ENCODE assay signal across 8 cellular contexts in the genomic region with DNA sequence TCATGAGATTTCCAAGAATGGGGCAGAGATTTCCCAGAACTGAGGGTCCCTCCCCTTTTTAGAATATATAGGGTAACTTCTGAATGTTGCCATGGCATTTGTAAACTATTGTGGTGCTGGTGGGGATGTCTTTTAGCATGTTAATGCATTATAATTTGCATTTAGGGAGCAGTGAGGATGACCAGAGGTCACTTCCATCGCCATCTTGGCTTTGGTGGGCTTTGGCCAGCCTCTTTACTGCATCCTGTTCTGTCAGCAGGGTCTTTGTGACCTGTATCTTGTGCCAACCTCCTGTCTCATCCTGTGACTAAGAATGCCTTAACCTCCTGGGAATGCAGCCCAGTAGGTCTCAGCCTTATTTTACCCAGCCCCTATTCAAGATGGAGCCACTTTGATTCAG.
DNase-seq lines count a peak whose midpoint lies in the region; TF ChIP-seq lines count a peak whose summit lies in the region.
"Not testable (repeated sequence)": the region's sequence is repeated elsewhere in the genome, so short reads cannot be mapped to it uniquely, and the experiment has no call there.

No MANE protein-coding gene starts in this region.

- peak overlapping the region; percentile 4 for H3K27ac Mint-ChIP-seq in activated T-cell treated with anti-CD3 and anti-CD28 coated beads, Interleukin-2, amount 50 U/mL, for 24 hours
- peak overlapping the region; percentile 9 for H3K27ac Mint-ChIP-seq in stimulated activated naive CD8-positive, alpha-beta T cell treated with anti-CD3 and anti-CD28 coated beads, Interleukin-15, Interleukin-2, amounts not matched to agents 100 ng/mL and 50 ng/mL, for 24 hours

- TF ChIP-seq POLR2A in erythroblast (IDR thresholded peaks at IDR 0.05; ENCODE audit: low read length): not testable (repeated sequence)

- H3K4me3 ChIP-seq in HUES6 (ENCODE audit: low read depth, low read length) (peak overlapping the region; percentile 35), iPS-18a (ENCODE audit: low read length) (peak overlapping the region; percentile 44)
- H3K4me3 ChIP-seq in cardiac fibroblast (replicated peaks in 1 of 2; ENCODE audit: low read depth in 2 of 2, low read length in 2 of 2): not testable (repeated sequence)

- H3K36me3 ChIP-seq in HUES6 (ENCODE audit: control insufficient read depth, insufficient read depth, low read length): peaks cover 39% of the 10 kb centered on the region
- H3K36me3 ChIP-seq in iPS-18a (ENCODE audit: control insufficient read depth, low read depth, low read length): peaks cover 14% of the 10 kb centered on the region

- not testable (repeated sequence) for H3K9me3 ChIP-seq in HUES6 (ENCODE audit: control insufficient read depth, insufficient read depth, low read depth, low read length); iPS-18a (ENCODE audit: control insufficient read depth, low read depth, low read length)

- TF ChIP-seq CTCF in cardiac fibroblast (IDR thresholded peaks at IDR 0.05; ENCODE audit: low read depth, low read length): not testable (repeated sequence)

- not testable (repeated sequence) for H3K4me3 Mint-ChIP-seq in activated T-cell treated with anti-CD3 and anti-CD28 coated beads, Interleukin-2, amount 50 U/mL, for 24 hours; stimulated activated naive CD8-positive, alpha-beta T cell treated with anti-CD3 and anti-CD28 coated beads, Interleukin-15, Interleukin-2, amounts not matched to agents 100 ng/mL and 50 ng/mL, for 24 hours

- not testable (repeated sequence) for H3K27me3 ChIP-seq in HUES6 (ENCODE audit: control insufficient read depth, insufficient read depth, low read length); iPS-18a (ENCODE audit: control insufficient read depth, insufficient read depth, low read length)

- peak; percentile 37 for DNase-seq in CD1c-positive myeloid dendritic cell (ENCODE audit: extremely low spot score)
- peak; percentile 88 for DNase-seq in MV-4-11 (lab: John Stamatoyannopoulos, UW)
- not testable (repeated sequence) for DNase-seq in activated T-cell treated with anti-CD3 and anti-CD28 coated beads, Interleukin-2, amount 50 U/mL, for 24 hours
- DNase-seq in cardiac fibroblast (ENCODE audit: low read depth in 2 of 2): peak; percentile 12 to 26
- DNase-seq in erythroblast (lab: John Stamatoyannopoulos, UW): peak; percentile 29 to 66

- not testable (repeated sequence) for H3K9ac ChIP-seq in HUES6 (ENCODE audit: low read length)
- peak overlapping the region; percentile 40 for H3K9ac ChIP-seq in iPS-18a (ENCODE audit: low read length)

- H3K4me1 ChIP-seq in HUES6 (ENCODE audit: control insufficient read depth, insufficient read depth, low read length) (peaks cover 40% of the 10 kb centered on the region), iPS-18a (ENCODE audit: control insufficient read depth, low read depth, low read length) (peaks cover 30% of the 10 kb centered on the region)

- peaks cover 75% of the 10 kb centered on the region for H3K36me3 Mint-ChIP-seq in activated T-cell treated with anti-CD3 and anti-CD28 coated beads, Interleukin-2, amount 50 U/mL, for 24 hours (ENCODE audit: low read depth)
- H3K36me3 Mint-ChIP-seq in stimulated activated naive CD8-positive, alpha-beta T cell treated with anti-CD3 and anti-CD28 coated beads, Interleukin-15, Interleukin-2, amounts not matched to agents 100 ng/mL and 50 ng/mL, for 24 hours (ENCODE audit: low read depth): peaks cover 56% of the 10 kb centered on the region

- H3K4me1 Mint-ChIP-seq in activated T-cell treated with anti-CD3 and anti-CD28 coated beads, Interleukin-2, amount 50 U/mL, for 24 hours (ENCODE audit: low read depth): peaks cover 12% of the 10 kb centered on the region
- not testable (repeated sequence) for H3K4me1 Mint-ChIP-seq in stimulated activated naive CD8-positive, alpha-beta T cell treated with anti-CD3 and anti-CD28 coated beads, Interleukin-15, Interleukin-2, amounts not matched to agents 100 ng/mL and 50 ng/mL, for 24 hours (ENCODE audit: low read depth)

- H3K27ac ChIP-seq in HUES6 (ENCODE audit: low read depth, low read length): peak overlapping the region; percentile 72
- not testable (repeated sequence) for H3K27ac ChIP-seq in iPS-18a (ENCODE audit: low read length)

- not testable (repeated sequence) for H3K27me3 Mint-ChIP-seq in activated T-cell treated with anti-CD3 and anti-CD28 coated beads, Interleukin-2, amount 50 U/mL, for 24 hours; stimulated activated naive CD8-positive, alpha-beta T cell treated with anti-CD3 and anti-CD28 coated beads, Interleukin-15, Interleukin-2, amounts not matched to agents 100 ng/mL and 50 ng/mL, for 24 hours

- not testable (repeated sequence) for H3K9me3 Mint-ChIP-seq in activated T-cell treated with anti-CD3 and anti-CD28 coated beads, Interleukin-2, amount 50 U/mL, for 24 hours; stimulated activated naive CD8-positive, alpha-beta T cell treated with anti-CD3 and anti-CD28 coated beads, Interleukin-15, Interleukin-2, amounts not matched to agents 100 ng/mL and 50 ng/mL, for 24 hours
